ENCODE assay signal across 1 cellular context in the genomic region with DNA sequence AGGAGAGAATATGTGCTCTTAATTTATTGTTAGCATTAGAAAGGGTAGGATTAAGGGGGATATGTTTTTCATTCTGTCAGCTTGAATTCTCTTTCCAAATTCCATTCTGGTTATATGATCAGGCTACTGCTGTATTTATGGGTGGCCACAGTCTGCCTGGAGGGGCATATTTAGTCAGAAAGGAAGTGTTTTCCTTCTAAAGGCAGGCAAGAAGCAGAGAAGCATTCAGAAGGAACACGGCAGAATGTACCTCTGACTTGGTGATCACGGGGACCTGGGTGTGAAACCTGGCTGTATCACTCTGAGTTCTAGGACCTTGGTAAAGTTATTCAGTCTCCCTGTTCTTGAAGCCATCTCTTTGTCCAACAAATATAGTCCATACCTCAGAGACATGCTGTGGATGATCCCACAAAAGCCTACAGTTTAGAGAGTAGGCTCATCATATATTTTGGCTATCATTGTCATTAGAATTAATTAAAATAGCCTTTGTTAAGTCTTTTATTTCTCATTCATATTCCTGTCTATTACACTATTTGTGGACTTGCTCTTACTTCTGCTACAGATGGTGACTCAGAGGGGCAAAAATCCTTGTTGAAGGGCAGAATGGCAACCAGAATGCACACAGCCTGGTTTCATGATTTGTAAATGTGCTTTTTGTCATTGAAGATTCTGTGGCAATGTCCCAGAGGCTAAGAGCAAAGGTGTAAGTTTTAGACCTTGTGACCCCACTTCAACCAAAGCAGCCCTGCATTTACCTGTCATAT.
TF ChIP-seq lines count a peak whose summit lies in the region.

No MANE protein-coding gene starts in this region.

TF ChIP-seq in IMR-90, 13 proteins besides CTCF, POLR2A, EP300 and RAD21:
- TF ChIP-seq, protein P1, sequence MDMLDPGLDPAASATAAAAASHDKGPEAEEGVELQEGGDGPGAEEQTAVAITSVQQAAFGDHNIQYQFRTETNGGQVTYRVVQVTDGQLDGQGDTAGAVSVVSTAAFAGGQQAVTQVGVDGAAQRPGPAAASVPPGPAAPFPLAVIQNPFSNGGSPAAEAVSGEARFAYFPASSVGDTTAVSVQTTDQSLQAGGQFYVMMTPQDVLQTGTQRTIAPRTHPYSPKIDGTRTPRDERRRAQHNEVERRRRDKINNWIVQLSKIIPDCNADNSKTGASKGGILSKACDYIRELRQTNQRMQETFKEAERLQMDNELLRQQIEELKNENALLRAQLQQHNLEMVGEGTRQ (IDR thresholded peaks at IDR 0.05; ENCODE audit: low read depth, low read length) = no peak
- no peak for TF ChIP-seq RCOR1 (IDR thresholded peaks at IDR 0.05; ENCODE audit: insufficient replicate concordance, low read length)
- TF ChIP-seq CEBPB (IDR thresholded peaks at IDR 0.05; ENCODE audit: low read depth, low read length) = no peak
TF ChIP-seq in IMR-90: peak in this region for 0.
